Comparison of ENCODE assay signal across 22 cellular contexts in the genomic region with DNA sequence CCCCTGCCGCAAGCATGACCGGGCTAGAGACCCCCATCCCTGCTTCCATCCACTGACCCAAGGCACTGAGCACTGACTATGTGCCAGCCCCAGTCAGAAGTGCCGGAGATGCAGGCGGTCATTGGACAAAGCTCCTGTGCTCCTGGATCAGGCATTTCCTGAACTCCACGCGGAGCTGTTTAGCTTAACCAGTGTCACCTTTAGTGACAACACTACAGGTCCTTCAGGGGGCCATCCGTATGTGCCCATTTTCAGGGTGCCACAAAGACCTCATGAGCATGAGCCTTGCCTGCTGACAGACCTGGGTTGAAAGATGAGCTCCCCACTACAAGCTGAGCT.
"Had no signal": no experiment of that assay in that cellular context is flagged by ENCODE, and none has a peak within 500 bp of the region (broad histone marks: within the 10 kb centered on the region; RNA-seq: fewer than 3 reads in every experiment).

No MANE protein-coding gene starts in this region.

- H2AFZ ChIP-seq: neural progenitor cell, parathyroid adenoma had no signal

- H3K4me2 ChIP-seq: neural progenitor cell had no signal

- H3K4me3 ChIP-seq: dorsolateral prefrontal cortex, heart right ventricle, mucosa of descending colon, neural progenitor cell, psoas muscle, right lobe of liver, tibial artery had no signal

- H3K9me3 ChIP-seq: heart right ventricle, mucosa of descending colon, psoas muscle, right lobe of liver, tibial artery had no signal

- H3K27ac Mint-ChIP-seq: naive thymus-derived CD8-positive, alpha-beta T cell; neural progenitor cell; stimulated activated memory B cell treated with anti-CD40 and anti-IgM and Interleukin-4, amounts not matched to agents 10 μg/mL and 1 μg/mL and 100 μg/mL, for 72 hours; stimulated activated naive CD8-positive, alpha-beta T cell treated with anti-CD3 and anti-CD28 coated beads, Interleukin-15, Interleukin-2, amounts not matched to agents 100 ng/mL and 50 ng/mL, for 24 hours had no signal

- H3K27ac ChIP-seq: dorsolateral prefrontal cortex, heart right ventricle, neural progenitor cell, parathyroid adenoma, psoas muscle, right lobe of liver, tibial artery had no signal

- FAIRE-seq: endometrium, frontal cortex had no signal

- H3K36me3 Mint-ChIP-seq: naive thymus-derived CD8-positive, alpha-beta T cell; neural progenitor cell; stimulated activated memory B cell treated with anti-CD40 and anti-IgM and Interleukin-4, amounts not matched to agents 10 μg/mL and 1 μg/mL and 100 μg/mL, for 72 hours had no signal

- H3K4me1 Mint-ChIP-seq: naive thymus-derived CD8-positive, alpha-beta T cell; stimulated activated memory B cell treated with anti-CD40 and anti-IgM and Interleukin-4, amounts not matched to agents 10 μg/mL and 1 μg/mL and 100 μg/mL, for 72 hours had no signal

- H3K27me3 ChIP-seq: neural progenitor cell, right lobe of liver had no signal

- H3K9me3 Mint-ChIP-seq: naive thymus-derived CD8-positive, alpha-beta T cell; neural progenitor cell; stimulated activated memory B cell treated with anti-CD40 and anti-IgM and Interleukin-4, amounts not matched to agents 10 μg/mL and 1 μg/mL and 100 μg/mL, for 72 hours; stimulated activated naive CD8-positive, alpha-beta T cell treated with anti-CD3 and anti-CD28 coated beads, Interleukin-15, Interleukin-2, amounts not matched to agents 100 ng/mL and 50 ng/mL, for 24 hours had no signal

- H3K79me2 ChIP-seq: parathyroid adenoma had no signal

- H3K36me3 ChIP-seq: heart right ventricle, neural progenitor cell, right lobe of liver, tibial artery had no signal

- H3K4me1 ChIP-seq: heart right ventricle, parathyroid adenoma, psoas muscle, right lobe of liver, tibial artery had no signal

- ATAC-seq: esophagus mucosa; heart right ventricle; left lobe of liver; mucosa of descending colon; naive thymus-derived CD8-positive, alpha-beta T cell; psoas muscle; right lobe of liver; stimulated activated memory B cell treated with anti-CD40 and anti-IgM and Interleukin-4, amounts not matched to agents 10 μg/mL and 1 μg/mL and 100 μg/mL, for 72 hours had no signal

- H3K9ac ChIP-seq: neural progenitor cell, parathyroid adenoma had no signal

- DNase-seq: cortex of kidney; effector CD8-positive, alpha-beta T cell; heart right ventricle; hypothalamus; islet precursor cell; psoas muscle; retina; stimulated activated CD4-positive, alpha-beta T cell treated with anti-CD3 and anti-CD28 coated beads, Interleukin-4, amount 100 ng/mL, for 1 hour; stimulated activated CD8-positive, alpha-beta memory T cell treated with anti-CD3 and anti-CD28 coated beads, Interleukin-4, amount 100 ng/mL, for 48 hours; tibial artery had no signal

- H3K4me3 Mint-ChIP-seq: naive thymus-derived CD8-positive, alpha-beta T cell; neural progenitor cell; stimulated activated memory B cell treated with anti-CD40 and anti-IgM and Interleukin-4, amounts not matched to agents 10 μg/mL and 1 μg/mL and 100 μg/mL, for 72 hours; stimulated activated naive CD8-positive, alpha-beta T cell treated with anti-CD3 and anti-CD28 coated beads, Interleukin-15, Interleukin-2, amounts not matched to agents 100 ng/mL and 50 ng/mL, for 24 hours had no signal
